Comparison of ENCODE assay signal across 8 cellular contexts in genomic region chr2:226215902-226216503, GRCh38.
DNase-seq lines count a peak whose midpoint lies in the region; FAIRE-seq and TF ChIP-seq lines count a peak whose summit lies in the region.

No MANE protein-coding gene starts in this region.

- no peak overlapping the region for H2BK120ac ChIP-seq in H9 (ENCODE audit: low read depth, low read length, poor library complexity, severe bottlenecking)

- H3K4me1 Mint-ChIP-seq in H9 (peaks cover 2 to 6% of the 10 kb centered on the region in 2 experiments; a peak in 3 of 4 replicates), astrocyte (ENCODE audit: low read depth, unreplicated experiment) (peaks cover 16% of the 10 kb centered on the region)

- no peak overlapping the region for H3K23ac ChIP-seq in H9 (ENCODE audit: insufficient read length, low read depth, low read length)

- dilution Hi-C loops in keratinocyte (cut with MboI; ENCODE audit: extremely low pct_ligation_motif_present, low sequenced_read_pairs), result no loop called here

- H3K18ac ChIP-seq in H9 (ENCODE audit: insufficient read length, low read depth, low read length), result no peak overlapping the region

- H3K23me2 ChIP-seq in H9 (ENCODE audit: insufficient read length, low read depth, low read length, poor library complexity, severe bottlenecking), result no peaks in the 10 kb centered on the region

- no peaks in the 10 kb centered on the region for H3K79me1 ChIP-seq in H9 (ENCODE audit: insufficient read depth, low read depth, low read length, poor library complexity, severe bottlenecking)

- H3K27ac Mint-ChIP-seq in H9, result no peak overlapping the region
- H3K27ac Mint-ChIP-seq in astrocyte (ENCODE audit: unreplicated experiment), result peak overlapping the region; percentile 26

- H3K9ac ChIP-seq in H9 (ENCODE audit: extremely low read depth, insufficient read length, low read length) (no peak overlapping the region), astrocyte (ENCODE audit: low read length) (no peak overlapping the region), keratinocyte (ENCODE audit: control insufficient read depth, extremely low read depth, insufficient read depth, low read length) (no peak overlapping the region)

- no peak overlapping the region for H3T11ph ChIP-seq in H9 (ENCODE audit: low read length)

- no peak overlapping the region for H4K91ac ChIP-seq in H9 (ENCODE audit: insufficient read length, low read depth, low read length)

- H3K4me3 ChIP-seq in GM12865 (ENCODE audit: low read depth, low read length) (no peak overlapping the region), LNCaP clone FGC (ENCODE audit: low read depth, low read length) (no peak overlapping the region), astrocyte (ENCODE audit: insufficient read depth, low read depth, low read length) (no peak overlapping the region), keratinocyte (ENCODE audit: control insufficient read depth in 2 of 3, extremely low read depth in 1 of 3, insufficient read depth in 2 of 3, low read depth in 1 of 3, low read length in 3 of 3) (no peak overlapping the region)

- H2AK5ac ChIP-seq in H9 (ENCODE audit: insufficient read length, low read length), result no peak overlapping the region

- H3K79me2 ChIP-seq in H9 (ENCODE audit: insufficient read depth, low read length) (no peaks in the 10 kb centered on the region), astrocyte (ENCODE audit: insufficient read depth, low read length) (no peaks in the 10 kb centered on the region), keratinocyte (ENCODE audit: control insufficient read depth, insufficient read depth, low read length) (no peaks in the 10 kb centered on the region)

- no CpG with 5 or more reads among the region's 11 CpGs for WGBS in H9 (ENCODE audit: extremely low coverage, insufficient read length, low lambda C conversion rate)

- no peak overlapping the region for H3K56ac ChIP-seq in H9 (ENCODE audit: insufficient read length, low read depth, low read length)

- peak; percentile 80 for TF ChIP-seq CTCF in GM12865 (IDR thresholded peaks at IDR 0.05; ENCODE audit: insufficient read depth, low read depth, low read length, missing control alignments)
- TF ChIP-seq CTCF in H9 (conservative IDR thresholded peaks at IDR 0.05), result peak; percentile 92
- peak; percentile 49 for TF ChIP-seq CTCF in LNCaP clone FGC (IDR thresholded peaks at IDR 0.05; ENCODE audit: control insufficient read depth, extremely low read depth, insufficient read depth)
- TF ChIP-seq CTCF in astrocyte (IDR thresholded peaks at IDR 0.05; ENCODE audit: insufficient read depth, low read depth, low read length), result peak; percentile 48
- TF ChIP-seq CTCF in keratinocyte (optimal IDR thresholded peaks at IDR 0.05 in 1 of 3, IDR thresholded peaks at IDR 0.05 in 1 of 3, conservative IDR thresholded peaks at IDR 0.05 in 1 of 3; ENCODE audit: extremely low read depth in 1 of 3, insufficient read depth in 2 of 3, low read length in 3 of 3), result peak; percentile 59 to 75 (median 72)

- H3K27me3 ChIP-seq in H9 (ENCODE audit: insufficient read depth, low read length), result no peaks in the 10 kb centered on the region
- H3K27me3 ChIP-seq in astrocyte (ENCODE audit: insufficient read depth, low read length), result no peaks in the 10 kb centered on the region
- H3K27me3 ChIP-seq in keratinocyte (ENCODE audit: control insufficient read depth, extremely low read depth, insufficient read depth, low read length), result no peaks in the 10 kb centered on the region

- DNase-seq in GM12865 (ENCODE audit: low read depth) (peak; percentile 61), H9 (peak; percentile 86), LNCaP clone FGC (ENCODE audit: low read depth) (no peak), T-helper 2 cell (peak in 4 of 5 experiments; percentile 5 to 49 (median 26)), astrocyte (ENCODE audit: low read depth) (peak; percentile 12), keratinocyte (ENCODE audit: low read depth, low spot score) (no peak), epidermal melanocyte (ENCODE audit: insufficient read length, low spot score) (no peak)
- peak; percentile 22 to 40 (median 34) for DNase-seq in stimulated activated CD4-positive, alpha-beta T cell treated with anti-CD3 and anti-CD28 coated beads, TNF-alpha, amount 100 ng/mL, for 24 hours (ENCODE audit: low read depth in 3 of 3)

- H3K9me1 ChIP-seq in keratinocyte (ENCODE audit: control insufficient read depth, extremely low read depth, insufficient read depth, low read length), result no peaks in the 10 kb centered on the region

- H3K4me2 ChIP-seq in H9 (ENCODE audit: insufficient read depth, insufficient read length, low read length) (no peak overlapping the region), astrocyte (ENCODE audit: low read length) (no peak overlapping the region), keratinocyte (ENCODE audit: control insufficient read depth, extremely low read depth, insufficient read depth, low read depth, low read length) (no peak overlapping the region)

- no peak overlapping the region for H2BK20ac ChIP-seq in H9 (ENCODE audit: low read depth, low read length, poor library complexity, severe bottlenecking)

- H3K27me3 Mint-ChIP-seq in H9 (ENCODE audit: low read depth) (no peaks in the 10 kb centered on the region), astrocyte (ENCODE audit: low read depth, unreplicated experiment) (no peaks in the 10 kb centered on the region)

- H3K4me1 ChIP-seq in H9 (ENCODE audit: insufficient read depth, low read length) (no peaks in the 10 kb centered on the region), astrocyte (ENCODE audit: insufficient read depth, low read length) (peaks cover 15% of the 10 kb centered on the region), keratinocyte (ENCODE audit: control insufficient read depth, extremely low read depth, insufficient read depth, low read length) (peaks cover 20% of the 10 kb centered on the region)

- no peak overlapping the region for H2BK5ac ChIP-seq in H9 (ENCODE audit: insufficient read length, low read length)

- no peaks in the 10 kb centered on the region; a peak in 1 of 5 replicates for H3K9me3 Mint-ChIP-seq in H9
- H3K9me3 Mint-ChIP-seq in astrocyte (ENCODE audit: unreplicated experiment), result no peaks in the 10 kb centered on the region

- H3K4me3 Mint-ChIP-seq in H9, result no peak overlapping the region
- H3K4me3 Mint-ChIP-seq in astrocyte (ENCODE audit: unreplicated experiment), result no peak overlapping the region

- FAIRE-seq in astrocyte (lab: Jason Lieb, UNC) (no peak), keratinocyte (lab: Jason Lieb, UNC) (peak; percentile 69)

- H4K8ac ChIP-seq in H9 (replicated peaks; ENCODE audit: insufficient read length, low read depth, low read length), result no peak overlapping the region

- no peak overlapping the region for H4K5ac ChIP-seq in H9 (ENCODE audit: insufficient read length, low read depth, low read length)

- H3K36me3 Mint-ChIP-seq in H9 (ENCODE audit: insufficient read depth in 1 of 3, low read depth in 3 of 3) (no peaks in the 10 kb centered on the region), astrocyte (ENCODE audit: low read depth, unreplicated experiment) (no peaks in the 10 kb centered on the region)

- no peak overlapping the region for H3K4ac ChIP-seq in H9 (ENCODE audit: low read depth, low read length)

- H3K9me3 ChIP-seq in H9 (ENCODE audit: control insufficient read depth, low read depth, low read length), result no peaks in the 10 kb centered on the region
- no peaks in the 10 kb centered on the region for H3K9me3 ChIP-seq in astrocyte (ENCODE audit: insufficient read depth, low read depth, low read length)
- H3K9me3 ChIP-seq in keratinocyte (ENCODE audit: control insufficient read depth, low read depth, low read length), result no peaks in the 10 kb centered on the region

- no peak overlapping the region for H3K14ac ChIP-seq in H9 (ENCODE audit: insufficient read depth, low read length)

- H3K36me3 ChIP-seq in astrocyte (ENCODE audit: insufficient read depth, low read length) (no peaks in the 10 kb centered on the region), keratinocyte (ENCODE audit: control insufficient read depth in 2 of 2, extremely low read depth in 1 of 2, insufficient read depth in 2 of 2, low read length in 2 of 2) (no peaks in the 10 kb centered on the region)

- H4K20me1 ChIP-seq in H9 (ENCODE audit: control insufficient read depth, insufficient read depth, insufficient read length), result no peaks in the 10 kb centered on the region
- no peaks in the 10 kb centered on the region for H4K20me1 ChIP-seq in astrocyte (ENCODE audit: insufficient read depth, low read length)
- no peaks in the 10 kb centered on the region for H4K20me1 ChIP-seq in keratinocyte (ENCODE audit: control insufficient read depth, extremely low read depth, insufficient read depth, low read length)

- H2BK15ac ChIP-seq in H9 (ENCODE audit: low read depth, low read length), result no peak overlapping the region

- no peak overlapping the region for H2BK12ac ChIP-seq in H9 (ENCODE audit: insufficient read length, low read depth, low read length)

- H2AFZ ChIP-seq in H9 (ENCODE audit: low read length) (no peak overlapping the region), astrocyte (ENCODE audit: low read depth, low read length) (no peak overlapping the region), keratinocyte (ENCODE audit: control insufficient read depth, low read length) (no peak overlapping the region)

- no peak overlapping the region for H3K27ac ChIP-seq in H9 (ENCODE audit: insufficient read length, low read depth, low read length)
- H3K27ac ChIP-seq in astrocyte (ENCODE audit: low read depth, low read length), result no peak overlapping the region
- no peak overlapping the region for H3K27ac ChIP-seq in keratinocyte (ENCODE audit: control insufficient read depth, insufficient read depth, low read length)

Comparison
In these comparisons a context has a peak if more than half of its experiments do, and no peak if none do; other contexts are left out.
1. DNase-seq: peak in GM12865 (single experiment), H9 (single experiment), T-helper 2 cell (4 of 5), astrocyte (single experiment) and stimulated activated CD4-positive, alpha-beta T cell treated with anti-CD3 and anti-CD28 coated beads, TNF-alpha, amount 100 ng/mL, for 24 hours (3 of 3); none in LNCaP clone FGC (single experiment), keratinocyte (single experiment) and epidermal melanocyte (single experiment).
2. Peak in every context shown above with its lines, with median percentiles within 50 percentile points of each other: CTCF ChIP-seq.